ENCODE assay signal across 12 cellular contexts in genomic region chr17:80649200-80649644, GRCh38.
DNase-seq lines count a peak whose midpoint lies in the region; ATAC-seq and TF ChIP-seq lines count a peak whose summit lies in the region.
"Had no signal": no experiment of that assay in that cellular context is flagged by ENCODE, and none has a peak within 500 bp of the region (broad histone marks: within the 10 kb centered on the region; RNA-seq: fewer than 3 reads in every experiment).

No MANE protein-coding gene starts in this region.

- peak; percentile 35 for DNase-seq in stimulated activated CD4-positive, alpha-beta T cell treated with anti-CD3 and anti-CD28 coated beads, Interleukin-4, amount 100 ng/mL, for 24 hours
- DNase-seq in stimulated activated CD4-positive, alpha-beta T cell treated with anti-CD3 and anti-CD28 coated beads, Interleukin-1b, Interleukin-23, amount 100 ng/mL, for 48 hours, result no peak
- DNase-seq in fibroblast of lung (ENCODE audit: low read depth in 2 of 2), result no peak
- DNase-seq in type B pancreatic cell (ENCODE audit: extremely low spot score, unreplicated experiment), result no peak
- no peak for DNase-seq in AG08395 (ENCODE audit: low spot score)
- no peak for DNase-seq in A172 (ENCODE audit: low spot score)
- no peak for DNase-seq in LoVo (ENCODE audit: low spot score)
- DNase-seq: NCI-H1417 treated with DMSO at 0.1 percent for 48 hours, pancreas had no signal

- no peaks in the 10 kb centered on the region for H3K27me3 Mint-ChIP-seq in activated T-helper 17 cell treated with anti-CD3 and anti-CD28 coated beads, Interleukin-2, amount 50 U/mL, for 72 hours
- no peaks in the 10 kb centered on the region for H3K27me3 Mint-ChIP-seq in type B pancreatic cell

- no peaks in the 10 kb centered on the region for H3K36me3 ChIP-seq in fibroblast of lung (ENCODE audit: control insufficient read depth, insufficient read depth, low read length)
- H3K36me3 ChIP-seq: gastroesophageal sphincter, pancreas had no signal

- peaks cover 7% of the 10 kb centered on the region for H3K9me3 Mint-ChIP-seq in activated T-helper 17 cell treated with anti-CD3 and anti-CD28 coated beads, Interleukin-2, amount 50 U/mL, for 72 hours
- H3K9me3 Mint-ChIP-seq in type B pancreatic cell, result peaks cover 11% of the 10 kb centered on the region

- no peaks in the 10 kb centered on the region for H4K20me1 ChIP-seq in fibroblast of lung (ENCODE audit: control insufficient read depth, extremely low read depth, insufficient read depth, low read length)

- no peaks in the 10 kb centered on the region for H3K9me3 ChIP-seq in fibroblast of lung (ENCODE audit: control insufficient read depth, insufficient read depth, low read depth, low read length)
- H3K9me3 ChIP-seq: gastroesophageal sphincter, pancreas, SJSA1 had no signal

- TF ChIP-seq CTCF in fibroblast of lung (conservative IDR thresholded peaks at IDR 0.05 in 1 of 2, IDR thresholded peaks at IDR 0.05 in 1 of 2; ENCODE audit: low read depth in 1 of 2, low read length in 2 of 2), result no peak
- no peak for TF ChIP-seq CTCF in type B pancreatic cell (conservative IDR thresholded peaks at IDR 0.05)

- ATAC-seq in activated T-helper 17 cell treated with anti-CD3 and anti-CD28 coated beads, Interleukin-2, amount 50 U/mL, for 72 hours (replicated peaks), result peak; percentile 37

- H2AFZ ChIP-seq in fibroblast of lung (ENCODE audit: low read length), result no peak overlapping the region

- H3K4me2 ChIP-seq in fibroblast of lung (ENCODE audit: extremely low read depth, insufficient read depth, low read length), result no peak overlapping the region

- H3K4me3 Mint-ChIP-seq in activated T-helper 17 cell treated with anti-CD3 and anti-CD28 coated beads, Interleukin-2, amount 50 U/mL, for 72 hours, result peak overlapping the region; percentile 81
- H3K4me3 Mint-ChIP-seq in type B pancreatic cell, result no peak overlapping the region

- H3K79me2 ChIP-seq in fibroblast of lung (ENCODE audit: control insufficient read depth, insufficient read depth, low read length), result peaks cover 27% of the 10 kb centered on the region

- no peak overlapping the region for H3K9ac ChIP-seq in fibroblast of lung (ENCODE audit: insufficient read depth, low read length)

- H3K4me1 Mint-ChIP-seq in activated T-helper 17 cell treated with anti-CD3 and anti-CD28 coated beads, Interleukin-2, amount 50 U/mL, for 72 hours, result peaks cover 59% of the 10 kb centered on the region
- H3K4me1 Mint-ChIP-seq in type B pancreatic cell (ENCODE audit: unreplicated experiment), result peaks cover 27% of the 10 kb centered on the region

- no peak overlapping the region for H3K4me3 ChIP-seq in fibroblast of lung (replicated peaks in 1 of 4; ENCODE audit: control extremely low read depth in 1 of 4, insufficient read depth in 1 of 4, low read depth in 3 of 4, low read length in 4 of 4)
- H3K4me3 ChIP-seq: gastroesophageal sphincter, pancreas, SJSA1 had no signal

- peaks cover 24% of the 10 kb centered on the region for H3K4me1 ChIP-seq in fibroblast of lung (ENCODE audit: control insufficient read depth, extremely low read depth, insufficient read depth, low read length)
- H3K4me1 ChIP-seq: pancreas had no signal

- H3K27ac Mint-ChIP-seq in activated T-helper 17 cell treated with anti-CD3 and anti-CD28 coated beads, Interleukin-2, amount 50 U/mL, for 72 hours, result peak overlapping the region; percentile 96
- H3K27ac Mint-ChIP-seq in type B pancreatic cell, result peak overlapping the region; percentile 44

- peaks cover 35% of the 10 kb centered on the region for H3K36me3 Mint-ChIP-seq in activated T-helper 17 cell treated with anti-CD3 and anti-CD28 coated beads, Interleukin-2, amount 50 U/mL, for 72 hours (ENCODE audit: low read depth)
- H3K36me3 Mint-ChIP-seq in type B pancreatic cell, result peaks cover 24% of the 10 kb centered on the region

- no peaks in the 10 kb centered on the region for H3K27me3 ChIP-seq in fibroblast of lung (ENCODE audit: control insufficient read depth, insufficient read depth, low read length)
- H3K27me3 ChIP-seq: gastroesophageal sphincter, pancreas, SJSA1 had no signal

- peak overlapping the region; percentile 81 for H3K27ac ChIP-seq in fibroblast of lung (ENCODE audit: insufficient read depth, low read length)
- H3K27ac ChIP-seq: pancreas, SJSA1 had no signal
